In genomic region chr7:49771427-49772176, GRCh38 we compare ENCODE assay signal across 1 cellular context.
TF ChIP-seq lines count a peak whose summit lies in the region.

No MANE protein-coding gene starts in this region.

TF ChIP-seq in GM12878, 131 proteins besides CTCF, POLR2A, EP300 and RAD21 (continues in another document):
- TF ChIP-seq, protein P1, sequence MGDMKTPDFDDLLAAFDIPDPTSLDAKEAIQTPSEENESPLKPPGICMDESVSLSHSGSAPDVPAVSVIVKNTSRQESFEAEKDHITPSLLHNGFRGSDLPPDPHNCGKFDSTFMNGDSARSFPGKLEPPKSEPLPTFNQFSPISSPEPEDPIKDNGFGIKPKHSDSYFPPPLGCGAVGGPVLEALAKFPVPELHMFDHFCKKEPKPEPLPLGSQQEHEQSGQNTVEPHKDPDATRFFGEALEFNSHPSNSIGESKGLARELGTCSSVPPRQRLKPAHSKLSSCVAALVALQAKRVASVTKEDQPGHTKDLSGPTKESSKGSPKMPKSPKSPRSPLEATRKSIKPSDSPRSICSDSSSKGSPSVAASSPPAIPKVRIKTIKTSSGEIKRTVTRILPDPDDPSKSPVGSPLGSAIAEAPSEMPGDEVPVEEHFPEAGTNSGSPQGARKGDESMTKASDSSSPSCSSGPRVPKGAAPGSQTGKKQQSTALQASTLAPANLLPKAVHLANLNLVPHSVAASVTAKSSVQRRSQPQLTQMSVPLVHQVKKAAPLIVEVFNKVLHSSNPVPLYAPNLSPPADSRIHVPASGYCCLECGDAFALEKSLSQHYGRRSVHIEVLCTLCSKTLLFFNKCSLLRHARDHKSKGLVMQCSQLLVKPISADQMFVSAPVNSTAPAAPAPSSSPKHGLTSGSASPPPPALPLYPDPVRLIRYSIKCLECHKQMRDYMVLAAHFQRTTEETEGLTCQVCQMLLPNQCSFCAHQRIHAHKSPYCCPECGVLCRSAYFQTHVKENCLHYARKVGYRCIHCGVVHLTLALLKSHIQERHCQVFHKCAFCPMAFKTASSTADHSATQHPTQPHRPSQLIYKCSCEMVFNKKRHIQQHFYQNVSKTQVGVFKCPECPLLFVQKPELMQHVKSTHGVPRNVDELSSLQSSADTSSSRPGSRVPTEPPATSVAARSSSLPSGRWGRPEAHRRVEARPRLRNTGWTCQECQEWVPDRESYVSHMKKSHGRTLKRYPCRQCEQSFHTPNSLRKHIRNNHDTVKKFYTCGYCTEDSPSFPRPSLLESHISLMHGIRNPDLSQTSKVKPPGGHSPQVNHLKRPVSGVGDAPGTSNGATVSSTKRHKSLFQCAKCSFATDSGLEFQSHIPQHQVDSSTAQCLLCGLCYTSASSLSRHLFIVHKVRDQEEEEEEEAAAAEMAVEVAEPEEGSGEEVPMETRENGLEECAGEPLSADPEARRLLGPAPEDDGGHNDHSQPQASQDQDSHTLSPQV (IDR thresholded peaks at IDR 0.05), result no peak
- TF ChIP-seq NRF1 (conservative IDR thresholded peaks at IDR 0.05; ENCODE audit: low read depth, low read length), result no peak
- TF ChIP-seq GATAD2B (conservative IDR thresholded peaks at IDR 0.05; ENCODE audit: low read depth), result 0 out of 2 replicates have a peak, but pooled peaks have one; percentile 50
- TF ChIP-seq CEBPB (IDR thresholded peaks at IDR 0.05; ENCODE audit: borderline replicate concordance in 1 of 2, low read depth in 2 of 2, low read length in 2 of 2), result no peak
- TF ChIP-seq, protein P2, sequence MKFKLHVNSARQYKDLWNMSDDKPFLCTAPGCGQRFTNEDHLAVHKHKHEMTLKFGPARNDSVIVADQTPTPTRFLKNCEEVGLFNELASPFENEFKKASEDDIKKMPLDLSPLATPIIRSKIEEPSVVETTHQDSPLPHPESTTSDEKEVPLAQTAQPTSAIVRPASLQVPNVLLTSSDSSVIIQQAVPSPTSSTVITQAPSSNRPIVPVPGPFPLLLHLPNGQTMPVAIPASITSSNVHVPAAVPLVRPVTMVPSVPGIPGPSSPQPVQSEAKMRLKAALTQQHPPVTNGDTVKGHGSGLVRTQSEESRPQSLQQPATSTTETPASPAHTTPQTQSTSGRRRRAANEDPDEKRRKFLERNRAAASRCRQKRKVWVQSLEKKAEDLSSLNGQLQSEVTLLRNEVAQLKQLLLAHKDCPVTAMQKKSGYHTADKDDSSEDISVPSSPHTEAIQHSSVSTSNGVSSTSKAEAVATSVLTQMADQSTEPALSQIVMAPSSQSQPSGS (IDR thresholded peaks at IDR 0.05; ENCODE audit: low read length), result peak; percentile 57; the same call in 1 of the 2 replicates
- no peak for TF ChIP-seq PAX8 (IDR thresholded peaks at IDR 0.05)
- no peak for TF ChIP-seq TBL1XR1 (IDR thresholded peaks at IDR 0.05; ENCODE audit: low read depth, low read length)
- no peak for TF ChIP-seq SREBF2 (IDR thresholded peaks at IDR 0.05; ENCODE audit: low read length)
- no peak for TF ChIP-seq REST (IDR thresholded peaks at IDR 0.05; ENCODE audit: low read depth, low read length)
- TF ChIP-seq, protein P3, sequence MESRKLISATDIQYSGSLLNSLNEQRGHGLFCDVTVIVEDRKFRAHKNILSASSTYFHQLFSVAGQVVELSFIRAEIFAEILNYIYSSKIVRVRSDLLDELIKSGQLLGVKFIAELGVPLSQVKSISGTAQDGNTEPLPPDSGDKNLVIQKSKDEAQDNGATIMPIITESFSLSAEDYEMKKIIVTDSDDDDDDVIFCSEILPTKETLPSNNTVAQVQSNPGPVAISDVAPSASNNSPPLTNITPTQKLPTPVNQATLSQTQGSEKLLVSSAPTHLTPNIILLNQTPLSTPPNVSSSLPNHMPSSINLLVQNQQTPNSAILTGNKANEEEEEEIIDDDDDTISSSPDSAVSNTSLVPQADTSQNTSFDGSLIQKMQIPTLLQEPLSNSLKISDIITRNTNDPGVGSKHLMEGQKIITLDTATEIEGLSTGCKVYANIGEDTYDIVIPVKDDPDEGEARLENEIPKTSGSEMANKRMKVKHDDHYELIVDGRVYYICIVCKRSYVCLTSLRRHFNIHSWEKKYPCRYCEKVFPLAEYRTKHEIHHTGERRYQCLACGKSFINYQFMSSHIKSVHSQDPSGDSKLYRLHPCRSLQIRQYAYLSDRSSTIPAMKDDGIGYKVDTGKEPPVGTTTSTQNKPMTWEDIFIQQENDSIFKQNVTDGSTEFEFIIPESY (IDR thresholded peaks at IDR 0.05), result no peak
- TF ChIP-seq CBFB (IDR thresholded peaks at IDR 0.05; ENCODE audit: low read depth), result no peak; the same call in 1 of the 2 replicates
- TF ChIP-seq NR2C2 (IDR thresholded peaks at IDR 0.05; ENCODE audit: borderline replicate concordance, control insufficient read depth, insufficient read length, low read depth), result no peak
- TF ChIP-seq MAX (IDR thresholded peaks at IDR 0.05; ENCODE audit: low read depth, low read length), result no peak
- TF ChIP-seq FOS (IDR thresholded peaks at IDR 0.05; ENCODE audit: borderline replicate concordance, extremely low read depth, insufficient read length), result no peak
- TF ChIP-seq EED (IDR thresholded peaks at IDR 0.05; ENCODE audit: low read depth), result no peak
- no peak for TF ChIP-seq BRCA1 (IDR thresholded peaks at IDR 0.05; ENCODE audit: low read depth, low read length)
- no peak for TF ChIP-seq RFX5 (IDR thresholded peaks at IDR 0.05; ENCODE audit: low read depth, low read length)
- TF ChIP-seq SIN3A (IDR thresholded peaks at IDR 0.05; ENCODE audit: low read depth, low read length), result no peak
- TF ChIP-seq SP1 (IDR thresholded peaks at IDR 0.05; ENCODE audit: low read depth, low read length), result no peak
- no peak for TF ChIP-seq JUND (IDR thresholded peaks at IDR 0.05; ENCODE audit: low read depth, low read length)
- no peak for TF ChIP-seq BCL11A (IDR thresholded peaks at IDR 0.05; ENCODE audit: low read depth, low read length)
- peak; percentile 47; the same call in 1 of the 2 replicates for TF ChIP-seq JUNB (IDR thresholded peaks at IDR 0.05)
- TF ChIP-seq IKZF2 (IDR thresholded peaks at IDR 0.05), result peak; percentile 61 to 65
- TF ChIP-seq CHD4 (IDR thresholded peaks at IDR 0.05), result no peak
- no peak for TF ChIP-seq HDAC6 (IDR thresholded peaks at IDR 0.05; ENCODE audit: unreplicated experiment)
- 0 out of 2 replicates have a peak, but pooled peaks have one; percentile 15 for TF ChIP-seq GABPA (IDR thresholded peaks at IDR 0.05; ENCODE audit: low read depth)
- TF ChIP-seq POLR2AphosphoS2 (IDR thresholded peaks at IDR 0.05; ENCODE audit: low read depth, low read length), result no peak
- no peak for TF ChIP-seq SREBF1 (IDR thresholded peaks at IDR 0.05; ENCODE audit: low read length)
- no peak for TF ChIP-seq ESRRA (IDR thresholded peaks at IDR 0.05; ENCODE audit: low read length)
- TF ChIP-seq MYC (IDR thresholded peaks at IDR 0.05; ENCODE audit: insufficient read depth, insufficient read length, insufficient replicate concordance, low read length, severe bottlenecking), result no peak
- no peak for TF ChIP-seq EZH2 (IDR thresholded peaks at IDR 0.05; ENCODE audit: borderline replicate concordance, control insufficient read depth, low read depth, low read length)
- no peak for TF ChIP-seq YBX1 (IDR thresholded peaks at IDR 0.05)
- TF ChIP-seq NFYA (IDR thresholded peaks at IDR 0.05; ENCODE audit: borderline replicate concordance, low read depth, low read length), result no peak
- peak; percentile 65 for TF ChIP-seq CBX5 (IDR thresholded peaks at IDR 0.05; ENCODE audit: low read depth)
- TF ChIP-seq RB1 (IDR thresholded peaks at IDR 0.05; ENCODE audit: borderline replicate concordance), result no peak
- TF ChIP-seq PML (IDR thresholded peaks at IDR 0.05; ENCODE audit: low read length), result 0 out of 2 replicates have a peak, but pooled peaks have one; percentile 24
- TF ChIP-seq NFIC (IDR thresholded peaks at IDR 0.05; ENCODE audit: low read depth, low read length), result peak; percentile 71; the same call in 1 of the 2 replicates
- TF ChIP-seq USF1 (IDR thresholded peaks at IDR 0.05; ENCODE audit: borderline replicate concordance, extremely low read length, insufficient read depth, low read depth, low read length), result no peak
- no peak for TF ChIP-seq RCOR1 (conservative IDR thresholded peaks at IDR 0.05; ENCODE audit: low read depth, low read length)
- 0 out of 2 replicates have a peak, but pooled peaks have one; percentile 9 for TF ChIP-seq MEF2A (IDR thresholded peaks at IDR 0.05; ENCODE audit: insufficient read depth, low read depth, low read length)
- TF ChIP-seq SUZ12 (IDR thresholded peaks at IDR 0.05; ENCODE audit: unreplicated experiment), result no peak
- peak; percentile 58 for TF ChIP-seq SKIL (IDR thresholded peaks at IDR 0.05; ENCODE audit: low read depth, poor library complexity, severe bottlenecking)
- TF ChIP-seq, protein P4, sequence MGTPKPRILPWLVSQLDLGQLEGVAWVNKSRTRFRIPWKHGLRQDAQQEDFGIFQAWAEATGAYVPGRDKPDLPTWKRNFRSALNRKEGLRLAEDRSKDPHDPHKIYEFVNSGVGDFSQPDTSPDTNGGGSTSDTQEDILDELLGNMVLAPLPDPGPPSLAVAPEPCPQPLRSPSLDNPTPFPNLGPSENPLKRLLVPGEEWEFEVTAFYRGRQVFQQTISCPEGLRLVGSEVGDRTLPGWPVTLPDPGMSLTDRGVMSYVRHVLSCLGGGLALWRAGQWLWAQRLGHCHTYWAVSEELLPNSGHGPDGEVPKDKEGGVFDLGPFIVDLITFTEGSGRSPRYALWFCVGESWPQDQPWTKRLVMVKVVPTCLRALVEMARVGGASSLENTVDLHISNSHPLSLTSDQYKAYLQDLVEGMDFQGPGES (IDR thresholded peaks at IDR 0.05), result no peak
- TF ChIP-seq RBBP5 (conservative IDR thresholded peaks at IDR 0.05), result no peak
- no peak for TF ChIP-seq ZBTB40 (IDR thresholded peaks at IDR 0.05; ENCODE audit: borderline replicate concordance)
- no peak for TF ChIP-seq POLR2AphosphoS5 (IDR thresholded peaks at IDR 0.05; ENCODE audit: low read length)
